8 cellular contexts compared by ENCODE assay signal in genomic region chr18:25503567-25504081, GRCh38.
DNase-seq lines count a peak whose midpoint lies in the region; ATAC-seq and TF ChIP-seq lines count a peak whose summit lies in the region.

No MANE protein-coding gene starts in this region.

- H2AK5ac ChIP-seq in H9 (ENCODE audit: insufficient read length, low read length), result no peak overlapping the region

- H3K4me2 ChIP-seq in H9 (ENCODE audit: insufficient read depth, insufficient read length, low read length) (peak overlapping the region; percentile 84), PC-9 (peak overlapping the region; percentile 42; the same call in 1 of the 2 replicates)

- no peak overlapping the region for H3K23ac ChIP-seq in H9 (ENCODE audit: insufficient read length, low read depth, low read length)

- peak overlapping the region in 1 of 3 experiments; percentile 80; a peak in 2 of 7 replicates for H3K27ac Mint-ChIP-seq in H9

- H3K4me3 ChIP-seq in PC-9, result no peak overlapping the region
- peak overlapping the region; percentile 41 for H3K4me3 ChIP-seq in upper lobe of right lung

- no peaks in the 10 kb centered on the region; a peak in 1 of 5 replicates for H3K9me3 Mint-ChIP-seq in H9
- H3K9me3 Mint-ChIP-seq in activated T-cell treated with anti-CD3 and anti-CD28 coated beads, Interleukin-2, amount 50 U/mL, for 4 hours, result no peaks in the 10 kb centered on the region

- H2AFZ ChIP-seq in H9 (ENCODE audit: low read length) (peak overlapping the region; percentile 98), PC-9 (no peak overlapping the region)

- peak overlapping the region; percentile 72 for H3K14ac ChIP-seq in H9 (ENCODE audit: insufficient read depth, low read length)

- H3K9ac ChIP-seq in H9 (ENCODE audit: extremely low read depth, insufficient read length, low read length), result no peak overlapping the region

- TF ChIP-seq CTCF in H9 (conservative IDR thresholded peaks at IDR 0.05) (no peak), PC-9 (conservative IDR thresholded peaks at IDR 0.05) (no peak), upper lobe of right lung (IDR thresholded peaks at IDR 0.05) (no peak)

- H2BK5ac ChIP-seq in H9 (ENCODE audit: insufficient read length, low read length), result no peak overlapping the region

- peaks cover 6 to 7% of the 10 kb centered on the region in 2 experiments for H3K4me1 Mint-ChIP-seq in H9
- no peaks in the 10 kb centered on the region for H3K4me1 Mint-ChIP-seq in activated T-cell treated with anti-CD3 and anti-CD28 coated beads, Interleukin-2, amount 50 U/mL, for 4 hours (ENCODE audit: low read depth)

- no peaks in the 10 kb centered on the region for H3K79me2 ChIP-seq in H9 (ENCODE audit: insufficient read depth, low read length)
- H3K79me2 ChIP-seq in PC-9 (ENCODE audit: low read depth), result no peaks in the 10 kb centered on the region

- no peak overlapping the region for H3K4ac ChIP-seq in H9 (ENCODE audit: low read depth, low read length)

- H3K27me3 Mint-ChIP-seq in H9 (ENCODE audit: low read depth), result peaks cover 4% of the 10 kb centered on the region; the same call in 1 of the 2 replicates
- no peaks in the 10 kb centered on the region for H3K27me3 Mint-ChIP-seq in activated T-cell treated with anti-CD3 and anti-CD28 coated beads, Interleukin-2, amount 50 U/mL, for 4 hours (ENCODE audit: low read depth)

- intact Hi-C loops in PC-9 (cut with micrococcal nuclease; ENCODE audit: unreplicated experiment), result no loop called here
- intact Hi-C loops in upper lobe of right lung (cut with DNase I), result no loop called here

- no peaks in the 10 kb centered on the region for H3K79me1 ChIP-seq in H9 (ENCODE audit: insufficient read depth, low read depth, low read length, poor library complexity, severe bottlenecking)

- H4K8ac ChIP-seq in H9 (replicated peaks; ENCODE audit: insufficient read length, low read depth, low read length), result no peak overlapping the region

- no peaks in the 10 kb centered on the region for H3K9me2 ChIP-seq in PC-9 (ENCODE audit: insufficient read depth)

- H3K4me1 ChIP-seq in H9 (ENCODE audit: insufficient read depth, low read length) (no peaks in the 10 kb centered on the region), PC-9 (replicated peaks; ENCODE audit: insufficient read depth) (no peaks in the 10 kb centered on the region), upper lobe of right lung (no peaks in the 10 kb centered on the region)

- H3K36me3 ChIP-seq in PC-9 (ENCODE audit: low read depth), result no peaks in the 10 kb centered on the region
- no peaks in the 10 kb centered on the region for H3K36me3 ChIP-seq in upper lobe of right lung

- H4K5ac ChIP-seq in H9 (ENCODE audit: insufficient read length, low read depth, low read length), result no peak overlapping the region

- peak overlapping the region; percentile 15 for H3K18ac ChIP-seq in H9 (ENCODE audit: insufficient read length, low read depth, low read length)

- H2BK12ac ChIP-seq in H9 (ENCODE audit: insufficient read length, low read depth, low read length), result no peak overlapping the region

- H3K27ac ChIP-seq in H9 (ENCODE audit: insufficient read length, low read depth, low read length), result no peak overlapping the region
- H3K27ac ChIP-seq in PC-9, result no peak overlapping the region
- no peak overlapping the region for H3K27ac ChIP-seq in epithelial cell of prostate
- H3K27ac ChIP-seq in upper lobe of right lung, result no peak overlapping the region

- H4K91ac ChIP-seq in H9 (ENCODE audit: insufficient read length, low read depth, low read length), result no peak overlapping the region

- H2BK120ac ChIP-seq in H9 (ENCODE audit: low read depth, low read length, poor library complexity, severe bottlenecking), result no peak overlapping the region

- H4K20me1 ChIP-seq in H9 (ENCODE audit: control insufficient read depth, insufficient read depth, insufficient read length) (no peaks in the 10 kb centered on the region), PC-9 (ENCODE audit: insufficient read depth) (no peaks in the 10 kb centered on the region)

- WGBS in H9 (ENCODE audit: extremely low coverage, insufficient read length, low lambda C conversion rate), result no CpG with 5 or more reads among the region's 11 CpGs

- no peaks in the 10 kb centered on the region for H3K9me3 ChIP-seq in H9 (ENCODE audit: control insufficient read depth, low read depth, low read length)
- no peaks in the 10 kb centered on the region for H3K9me3 ChIP-seq in PC-9 (ENCODE audit: insufficient read depth, low read depth)
- H3K9me3 ChIP-seq in upper lobe of right lung, result no peaks in the 10 kb centered on the region

- no peaks in the 10 kb centered on the region for H3F3A ChIP-seq in PC-9 (ENCODE audit: insufficient read depth, low read depth)

- H3K27me3 ChIP-seq in H9 (ENCODE audit: insufficient read depth, low read length) (no peaks in the 10 kb centered on the region), PC-9 (ENCODE audit: insufficient read depth, low read depth) (no peaks in the 10 kb centered on the region), upper lobe of right lung (no peaks in the 10 kb centered on the region)

- no peak overlapping the region for H2BK15ac ChIP-seq in H9 (ENCODE audit: low read depth, low read length)

- DNase-seq in H9 (peak; percentile 44), PC-9 (no peak), epithelial cell of prostate (ENCODE audit: low read depth, low spot score) (peak; percentile 0), medulla oblongata (ENCODE audit: extremely low spot score) (peak; percentile 83), upper lobe of right lung (no peak)
- no peak for DNase-seq in activated T-cell treated with anti-CD3 and anti-CD28 coated beads, Interleukin-2, amount 50 U/mL, for 4 hours
- no peak for DNase-seq in activated CD4-positive, CD25-positive, alpha-beta regulatory T cell (lab: John Stamatoyannopoulos, UW)

- CTCF ChIA-PET in PC-9 (lab: Charles Lee), result no interaction called here

- POLR2A ChIA-PET in PC-9 (lab: Charles Lee; ENCODE audit: unreplicated experiment), result no interaction called here

- H3K4me3 Mint-ChIP-seq in H9, result peak overlapping the region; percentile 62 to 71
- H3K4me3 Mint-ChIP-seq in activated T-cell treated with anti-CD3 and anti-CD28 coated beads, Interleukin-2, amount 50 U/mL, for 4 hours, result no peak overlapping the region

- no peaks in the 10 kb centered on the region for H3K36me3 Mint-ChIP-seq in H9 (ENCODE audit: insufficient read depth in 1 of 3, low read depth in 3 of 3)
- no peaks in the 10 kb centered on the region for H3K36me3 Mint-ChIP-seq in activated T-cell treated with anti-CD3 and anti-CD28 coated beads, Interleukin-2, amount 50 U/mL, for 4 hours (ENCODE audit: insufficient read depth)

- peaks cover 4% of the 10 kb centered on the region for H3K23me2 ChIP-seq in H9 (ENCODE audit: insufficient read length, low read depth, low read length, poor library complexity, severe bottlenecking)

- H3T11ph ChIP-seq in H9 (ENCODE audit: low read length), result no peak overlapping the region

- no peak overlapping the region for H3K56ac ChIP-seq in H9 (ENCODE audit: insufficient read length, low read depth, low read length)

- no peak overlapping the region for H2BK20ac ChIP-seq in H9 (ENCODE audit: low read depth, low read length, poor library complexity, severe bottlenecking)

- no TSS peak for BruUV-seq in PC-9 (replicated peaks; lab: Mats Ljungman, UMichigan)

- ATAC-seq in upper lobe of right lung (peak; percentile 88), GM18870 (IDR thresholded peaks at IDR 0.05; ENCODE audit: unreplicated experiment) (no peak)
- ATAC-seq in activated T-cell treated with anti-CD3 and anti-CD28 coated beads, Interleukin-2, amount 50 U/mL, for 4 hours, result no peak

Comparison
In these comparisons a context has a peak if more than half of its experiments do, and no peak if none do; other contexts are left out.
1. DNase-seq: peak in H9 (single experiment), epithelial cell of prostate (single experiment) and medulla oblongata (single experiment); none in PC-9 (0 of 2), upper lobe of right lung (single experiment), activated T-cell treated with anti-CD3 and anti-CD28 coated beads, Interleukin-2, amount 50 U/mL, for 4 hours (single experiment) and activated CD4-positive, CD25-positive, alpha-beta regulatory T cell (0 of 4).